3 cellular contexts compared by ENCODE assay signal in the genomic region with DNA sequence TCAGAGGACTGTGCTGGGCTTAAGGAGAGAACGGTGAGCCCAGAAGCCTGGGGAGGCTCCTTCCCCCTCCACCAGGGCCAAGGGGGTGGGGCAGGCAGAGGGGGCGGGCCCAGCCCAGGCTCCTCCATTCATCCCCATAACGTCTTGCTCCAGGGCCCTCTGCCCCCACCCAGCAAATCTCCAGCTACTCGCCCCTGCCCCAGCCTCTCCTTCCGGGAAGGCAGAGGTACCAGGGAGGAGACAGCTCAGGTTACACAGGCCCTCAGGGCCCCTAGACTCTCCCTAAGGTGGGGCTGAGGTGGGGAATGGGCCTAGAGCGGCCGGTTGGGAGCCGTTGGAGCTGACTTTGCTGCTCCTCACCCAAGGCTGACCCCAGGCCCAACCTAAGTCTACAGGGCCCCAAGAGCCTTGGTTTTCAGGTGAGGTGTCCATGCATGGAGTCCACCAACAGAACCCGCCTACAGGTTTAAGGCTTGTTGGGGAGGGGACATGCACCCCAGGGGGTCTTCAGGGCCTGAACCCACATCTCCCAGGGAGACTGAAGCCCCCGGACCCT.
TF ChIP-seq lines count a peak whose summit lies in the region.

No MANE protein-coding gene starts in this region.

TF ChIP-seq in A549, 52 proteins besides CTCF, POLR2A, EP300 and RAD21:
- TF ChIP-seq ESRRA (IDR thresholded peaks at IDR 0.05; ENCODE audit: borderline replicate concordance, low read length) (no peak), MAZ (IDR thresholded peaks at IDR 0.05; ENCODE audit: borderline replicate concordance, low read depth, low read length) (peak; percentile 48; the same call in 1 of the 2 replicates), JUN (IDR thresholded peaks at IDR 0.05) (peak in 1 of 2 experiments; percentile 54; a peak in 2 of 5 replicates), HOXB13 (CRISPR knock-in tag; IDR thresholded peaks at IDR 0.05; ENCODE audit: low read depth) (no peak), NPAS2 (CRISPR knock-in tag; IDR thresholded peaks at IDR 0.05; ENCODE audit: borderline replicate concordance) (no peak)
- TF ChIP-seq, protein P1, sequence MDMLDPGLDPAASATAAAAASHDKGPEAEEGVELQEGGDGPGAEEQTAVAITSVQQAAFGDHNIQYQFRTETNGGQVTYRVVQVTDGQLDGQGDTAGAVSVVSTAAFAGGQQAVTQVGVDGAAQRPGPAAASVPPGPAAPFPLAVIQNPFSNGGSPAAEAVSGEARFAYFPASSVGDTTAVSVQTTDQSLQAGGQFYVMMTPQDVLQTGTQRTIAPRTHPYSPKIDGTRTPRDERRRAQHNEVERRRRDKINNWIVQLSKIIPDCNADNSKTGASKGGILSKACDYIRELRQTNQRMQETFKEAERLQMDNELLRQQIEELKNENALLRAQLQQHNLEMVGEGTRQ (IDR thresholded peaks at IDR 0.05): no peak
- TF ChIP-seq, protein P2, sequence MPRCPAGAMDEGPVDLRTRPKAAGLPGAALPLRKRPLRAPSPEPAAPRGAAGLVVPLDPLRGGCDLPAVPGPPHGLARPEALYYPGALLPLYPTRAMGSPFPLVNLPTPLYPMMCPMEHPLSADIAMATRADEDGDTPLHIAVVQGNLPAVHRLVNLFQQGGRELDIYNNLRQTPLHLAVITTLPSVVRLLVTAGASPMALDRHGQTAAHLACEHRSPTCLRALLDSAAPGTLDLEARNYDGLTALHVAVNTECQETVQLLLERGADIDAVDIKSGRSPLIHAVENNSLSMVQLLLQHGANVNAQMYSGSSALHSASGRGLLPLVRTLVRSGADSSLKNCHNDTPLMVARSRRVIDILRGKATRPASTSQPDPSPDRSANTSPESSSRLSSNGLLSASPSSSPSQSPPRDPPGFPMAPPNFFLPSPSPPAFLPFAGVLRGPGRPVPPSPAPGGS (IDR thresholded peaks at IDR 0.05): 0 out of 3 replicates have a peak, but pooled peaks have one; percentile 17
TF ChIP-seq in A549: peak in this region for 3.

TF ChIP-seq in IMR-90, 13 proteins besides CTCF, POLR2A, EP300 and RAD21:
- TF ChIP-seq CHD1 (IDR thresholded peaks at IDR 0.05; ENCODE audit: low read depth, low read length): no peak
- TF ChIP-seq BHLHE40 (IDR thresholded peaks at IDR 0.05; ENCODE audit: low read depth, low read length): no peak
- no peak for TF ChIP-seq FOS (IDR thresholded peaks at IDR 0.05; ENCODE audit: low read depth, low read length)
- TF ChIP-seq SMC3 (IDR thresholded peaks at IDR 0.05; ENCODE audit: low read depth, low read length): no peak
- TF ChIP-seq, protein P3, sequence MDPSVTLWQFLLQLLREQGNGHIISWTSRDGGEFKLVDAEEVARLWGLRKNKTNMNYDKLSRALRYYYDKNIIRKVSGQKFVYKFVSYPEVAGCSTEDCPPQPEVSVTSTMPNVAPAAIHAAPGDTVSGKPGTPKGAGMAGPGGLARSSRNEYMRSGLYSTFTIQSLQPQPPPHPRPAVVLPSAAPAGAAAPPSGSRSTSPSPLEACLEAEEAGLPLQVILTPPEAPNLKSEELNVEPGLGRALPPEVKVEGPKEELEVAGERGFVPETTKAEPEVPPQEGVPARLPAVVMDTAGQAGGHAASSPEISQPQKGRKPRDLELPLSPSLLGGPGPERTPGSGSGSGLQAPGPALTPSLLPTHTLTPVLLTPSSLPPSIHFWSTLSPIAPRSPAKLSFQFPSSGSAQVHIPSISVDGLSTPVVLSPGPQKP (IDR thresholded peaks at IDR 0.05; ENCODE audit: borderline replicate concordance, low read depth, low read length): no peak
- TF ChIP-seq NFE2L2 (IDR thresholded peaks at IDR 0.05; ENCODE audit: low read depth, low read length): no peak
- TF ChIP-seq MAZ (IDR thresholded peaks at IDR 0.05; ENCODE audit: borderline replicate concordance, low read depth, low read length): no peak
- TF ChIP-seq, protein P1 (IDR thresholded peaks at IDR 0.05; ENCODE audit: low read depth, low read length): no peak
- no peak for TF ChIP-seq RCOR1 (IDR thresholded peaks at IDR 0.05; ENCODE audit: insufficient replicate concordance, low read length)
- TF ChIP-seq MXI1 (IDR thresholded peaks at IDR 0.05; ENCODE audit: borderline replicate concordance, low read depth, low read length): no peak
- TF ChIP-seq MAFK (IDR thresholded peaks at IDR 0.05; ENCODE audit: low read depth, low read length): no peak
- no peak for TF ChIP-seq CEBPB (IDR thresholded peaks at IDR 0.05; ENCODE audit: low read depth, low read length)
- no peak for TF ChIP-seq RFX5 (IDR thresholded peaks at IDR 0.05; ENCODE audit: low read depth, low read length)

TF ChIP-seq in liver, 16 proteins besides CTCF, POLR2A, EP300 and RAD21:
- TF ChIP-seq FOXA2 (IDR thresholded peaks at IDR 0.05) (no peak), RXRA (IDR thresholded peaks at IDR 0.05) (no peak), TAF1 (conservative IDR thresholded peaks at IDR 0.05) (no peak), HNF4G (IDR thresholded peaks at IDR 0.05) (no peak), GABPA (IDR thresholded peaks at IDR 0.05 in 1 of 2, conservative IDR thresholded peaks at IDR 0.05 in 1 of 2) (no peak), JUND (IDR thresholded peaks at IDR 0.05) (no peak)
- TF ChIP-seq, protein P4, sequence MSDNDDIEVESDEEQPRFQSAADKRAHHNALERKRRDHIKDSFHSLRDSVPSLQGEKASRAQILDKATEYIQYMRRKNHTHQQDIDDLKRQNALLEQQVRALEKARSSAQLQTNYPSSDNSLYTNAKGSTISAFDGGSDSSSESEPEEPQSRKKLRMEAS (IDR thresholded peaks at IDR 0.05): no peak
TF ChIP-seq in liver: peak in this region for 0.
